In the genomic region with DNA sequence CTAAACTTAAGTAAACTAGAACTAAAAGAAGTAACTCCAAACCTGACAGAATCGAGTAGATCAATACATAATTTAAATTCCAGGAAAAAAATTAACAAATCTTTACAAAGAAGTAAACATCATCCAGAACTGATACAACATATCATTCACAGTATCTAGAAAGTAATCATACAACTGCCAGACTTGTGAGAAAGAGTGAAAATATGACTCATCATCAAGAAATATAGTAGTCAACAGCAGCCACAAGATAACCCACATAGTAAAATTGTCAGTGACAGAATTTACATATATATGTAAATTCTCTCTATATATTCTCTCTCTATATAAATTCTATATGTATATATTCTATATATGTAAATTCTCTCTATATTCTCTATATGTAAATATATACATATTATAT, we compare ENCODE assay signal across 23 cellular contexts.
"Had no signal": no experiment of that assay in that cellular context is flagged by ENCODE, and none has a peak within 500 bp of the region (broad histone marks: within the 10 kb centered on the region; RNA-seq: fewer than 3 reads in every experiment).

No MANE protein-coding gene starts in this region.

- H3K4me1 Mint-ChIP-seq: immature natural killer cell; naive B cell; nephron; stimulated activated naive B cell treated with anti-CD40 and anti-IgM and Interleukin-4, amounts not matched to agents 10 μg/mL and 1 μg/mL and 100 μg/mL, for 72 hours had no signal

- ATAC-seq: effector memory CD8-positive, alpha-beta T cell; foreskin keratinocyte; left cardiac atrium; pancreas; right lobe of liver; stimulated activated naive B cell treated with anti-CD40 and anti-IgM and Interleukin-4, amounts not matched to agents 10 μg/mL and 1 μg/mL and 100 μg/mL, for 72 hours had no signal

- H3K27me3 ChIP-seq: foreskin keratinocyte, pancreas, right lobe of liver, spleen had no signal

- H3K36me3 ChIP-seq: left ventricle myocardium inferior, pancreas, right lobe of liver, spleen had no signal

- DNase-seq: effector memory CD8-positive, alpha-beta T cell; erythroblast; foreskin keratinocyte; immature natural killer cell; left cardiac atrium; left ventricle myocardium inferior; mesendoderm; naive B cell; occipital lobe; pancreas; right lobe of liver; spleen; stimulated activated CD4-positive, alpha-beta T cell treated with anti-CD3 and anti-CD28 coated beads, Interleukin-15, amount 100 ng/mL, for 24 hours; stimulated activated CD4-positive, alpha-beta T cell treated with anti-CD3 and anti-CD28 coated beads, Interleukin-1b, Interleukin-23, amount 100 ng/mL, for 48 hours; stimulated activated CD4-positive, alpha-beta T cell treated with anti-CD3 and anti-CD28 coated beads, Interleukin-4, amount 100 ng/mL, for 24 hours; stimulated activated naive B cell treated with anti-CD40 and anti-IgM and Interleukin-4, amounts not matched to agents 10 μg/mL and 1 μg/mL and 100 μg/mL, for 72 hours; trophoblast cell had no signal

- H3K27me3 Mint-ChIP-seq: dendritic cell treated with granulocyte-macrophage colony-stimulating factor and Interleukin-4, amounts not matched to agents 40 ng/mL and 50 ng/mL, for 4 days; naive B cell; progenitor cell of endocrine pancreas; stimulated activated naive B cell treated with anti-CD40 and anti-IgM and Interleukin-4, amounts not matched to agents 10 μg/mL and 1 μg/mL and 100 μg/mL, for 72 hours had no signal

- H3K27ac Mint-ChIP-seq: dendritic cell treated with granulocyte-macrophage colony-stimulating factor and Interleukin-4, amounts not matched to agents 40 ng/mL and 50 ng/mL, for 4 days; effector memory CD8-positive, alpha-beta T cell; immature natural killer cell; naive B cell; nephron; progenitor cell of endocrine pancreas; stimulated activated naive B cell treated with anti-CD40 and anti-IgM and Interleukin-4, amounts not matched to agents 10 μg/mL and 1 μg/mL and 100 μg/mL, for 72 hours had no signal

- H3K4me1 ChIP-seq: foreskin keratinocyte, left ventricle myocardium inferior, pancreas, right lobe of liver, spleen had no signal

- H3K27ac ChIP-seq: foreskin keratinocyte, left ventricle myocardium inferior, pancreas, right lobe of liver, spleen had no signal

- H3K36me3 Mint-ChIP-seq: immature natural killer cell; naive B cell; stimulated activated naive B cell treated with anti-CD40 and anti-IgM and Interleukin-4, amounts not matched to agents 10 μg/mL and 1 μg/mL and 100 μg/mL, for 72 hours had no signal

- H3K4me3 Mint-ChIP-seq: dendritic cell treated with granulocyte-macrophage colony-stimulating factor and Interleukin-4, amounts not matched to agents 40 ng/mL and 50 ng/mL, for 4 days; effector memory CD8-positive, alpha-beta T cell; immature natural killer cell; naive B cell; nephron; stimulated activated naive B cell treated with anti-CD40 and anti-IgM and Interleukin-4, amounts not matched to agents 10 μg/mL and 1 μg/mL and 100 μg/mL, for 72 hours had no signal

- H3K9me3 Mint-ChIP-seq: dendritic cell treated with granulocyte-macrophage colony-stimulating factor and Interleukin-4, amounts not matched to agents 40 ng/mL and 50 ng/mL, for 4 days; effector memory CD8-positive, alpha-beta T cell; immature natural killer cell; nephron had no signal

- FAIRE-seq: keratinocyte, pancreas, urothelium cell line had no signal

- H3K9me3 ChIP-seq: left ventricle myocardium inferior, pancreas, right lobe of liver had no signal

- H3K4me3 ChIP-seq: left ventricle myocardium inferior, lung, pancreas, right lobe of liver, spleen had no signal
